8 cellular contexts compared by ENCODE assay signal in the genomic region with DNA sequence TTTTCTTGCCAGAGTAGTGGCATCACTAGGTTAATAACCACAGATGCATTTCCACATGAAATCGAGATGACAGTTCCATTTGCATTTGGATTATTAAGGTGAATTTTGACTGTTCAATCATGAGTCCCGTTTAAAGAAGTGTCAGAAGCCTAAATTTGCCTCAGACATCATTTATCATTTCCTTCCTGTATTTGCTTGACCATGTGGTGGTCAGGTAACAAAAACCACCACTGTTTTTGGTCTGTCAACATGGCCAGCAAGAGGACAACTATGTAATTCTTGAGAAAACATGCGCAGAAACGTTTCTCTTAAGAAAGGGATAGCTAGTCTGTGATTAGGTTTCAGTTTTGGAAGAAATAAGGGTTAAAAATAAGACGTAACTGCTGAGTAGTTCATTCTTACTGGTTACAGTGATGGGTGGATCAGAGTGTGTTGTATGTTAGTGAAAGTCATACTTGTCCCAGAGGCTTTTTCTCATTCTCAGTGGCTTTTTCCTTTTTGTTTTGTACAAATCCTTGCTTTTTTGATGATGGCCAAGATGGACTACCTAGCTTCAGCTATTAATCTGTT.
DNase-seq lines count a peak whose midpoint lies in the region; ATAC-seq and TF ChIP-seq lines count a peak whose summit lies in the region.
"Had no signal": no experiment of that assay in that cellular context is flagged by ENCODE, and none has a peak within 500 bp of the region (broad histone marks: within the 10 kb centered on the region; RNA-seq: fewer than 3 reads in every experiment).

No MANE protein-coding gene starts in this region.

- peak overlapping the region; percentile 84 for H3K4me2 ChIP-seq in OCI-LY1 (ENCODE audit: low read length)

- in situ Hi-C loops in GM13977 (cut with MboI; ENCODE audit: low pct_unique_long_range_greater_than_20kb, low sequenced_read_pairs, unreplicated experiment): no loop called here

- H3K9me3 ChIP-seq in OCI-LY1 (ENCODE audit: low read length) (no peaks in the 10 kb centered on the region), esophagus muscularis mucosa (no peaks in the 10 kb centered on the region)

- DNase-seq in GM13977 (ENCODE audit: low spot score): peak; percentile 23
- no peak for DNase-seq in esophagus muscularis mucosa (ENCODE audit: extremely low spot score)
- DNase-seq in stimulated activated effector memory CD8-positive, alpha-beta T cell treated with anti-CD3 and anti-CD28 coated beads, Interleukin-12 subunit alpha, Interleukin-12 subunit beta, amount 100 ng/mL, for 72 hours (ENCODE audit: low spot score in 2 of 2): no peak
- no peak for DNase-seq in cerebellar nuclear complex (lab: John Stamatoyannopoulos, UW)
- no peak for DNase-seq in kidney glomerular epithelial cell (lab: John Stamatoyannopoulos, UW)
- DNase-seq: H9 had no signal

- no peak overlapping the region for H3K27ac Mint-ChIP-seq in stimulated activated effector memory CD8-positive, alpha-beta T cell treated with anti-CD3 and anti-CD28 coated beads, Interleukin-12 subunit alpha, Interleukin-12 subunit beta, amount 100 ng/mL, for 72 hours
- H3K27ac Mint-ChIP-seq: H9 had no signal

- peak overlapping the region; percentile 65 for H3K4me3 ChIP-seq in OCI-LY1 (ENCODE audit: low read depth, low read length, poor library complexity, severe bottlenecking)
- H3K4me3 ChIP-seq in esophagus muscularis mucosa: peak overlapping the region in 1 of 4 donors; percentile 50

- no peak for TF ChIP-seq EP300 in esophagus muscularis mucosa (IDR thresholded peaks at IDR 0.05)

- H3K9ac ChIP-seq in OCI-LY1 (ENCODE audit: low read length): peak overlapping the region; percentile 39; the same call in 1 of the 2 replicates

- peak overlapping the region; percentile 86 for H3K4me3 Mint-ChIP-seq in stimulated activated effector memory CD8-positive, alpha-beta T cell treated with anti-CD3 and anti-CD28 coated beads, Interleukin-12 subunit alpha, Interleukin-12 subunit beta, amount 100 ng/mL, for 72 hours
- H3K4me3 Mint-ChIP-seq: H9 had no signal

- peaks cover 77% of the 10 kb centered on the region for H3K4me1 Mint-ChIP-seq in stimulated activated effector memory CD8-positive, alpha-beta T cell treated with anti-CD3 and anti-CD28 coated beads, Interleukin-12 subunit alpha, Interleukin-12 subunit beta, amount 100 ng/mL, for 72 hours

- no peaks in the 10 kb centered on the region for H3F3A ChIP-seq in OCI-LY1 (ENCODE audit: insufficient read depth, low read length)

- H3K27me3 ChIP-seq in OCI-LY1 (ENCODE audit: insufficient read depth, low read length) (no peaks in the 10 kb centered on the region), esophagus muscularis mucosa (no peaks in the 10 kb centered on the region)

- no peaks in the 10 kb centered on the region for H3K9me3 Mint-ChIP-seq in stimulated activated effector memory CD8-positive, alpha-beta T cell treated with anti-CD3 and anti-CD28 coated beads, Interleukin-12 subunit alpha, Interleukin-12 subunit beta, amount 100 ng/mL, for 72 hours
- H3K9me3 Mint-ChIP-seq: H9 had no signal

- peaks cover 65% of the 10 kb centered on the region for H3K4me1 ChIP-seq in OCI-LY1 (ENCODE audit: insufficient read depth, low read length, severe bottlenecking)
- H3K4me1 ChIP-seq in esophagus muscularis mucosa: peaks cover 64 to 91% (median 85%) of the 10 kb centered on the region in 4 donors

- intact Hi-C loops in esophagus muscularis mucosa (cut with DNase I): loop anchor here (10.0 kb wide), 1 partner anchor 100 kb away; no protein-coding TSS in a partner anchor

- H3K36me3 Mint-ChIP-seq in stimulated activated effector memory CD8-positive, alpha-beta T cell treated with anti-CD3 and anti-CD28 coated beads, Interleukin-12 subunit alpha, Interleukin-12 subunit beta, amount 100 ng/mL, for 72 hours: peaks cover 92% of the 10 kb centered on the region

- WGBS in esophagus muscularis mucosa: 50% methylated on average over 5 of the region's 5 CpGs

- H3K79me2 ChIP-seq in OCI-LY1 (ENCODE audit: insufficient read depth, low read length): peaks cover 17% of the 10 kb centered on the region

- ATAC-seq in stimulated activated effector memory CD8-positive, alpha-beta T cell treated with anti-CD3 and anti-CD28 coated beads, Interleukin-12 subunit alpha, Interleukin-12 subunit beta, amount 100 ng/mL, for 72 hours: no peak
- ATAC-seq in HG02938 (IDR thresholded peaks at IDR 0.05; ENCODE audit: unreplicated experiment): no peak

- H2AFZ ChIP-seq in OCI-LY1 (ENCODE audit: low read length): no peak overlapping the region

- no peaks in the 10 kb centered on the region for H4K20me1 ChIP-seq in OCI-LY1 (ENCODE audit: insufficient read depth, low read length)

- H3K36me3 ChIP-seq in OCI-LY1 (ENCODE audit: insufficient read depth, low read length) (peaks cover 44% of the 10 kb centered on the region), esophagus muscularis mucosa (peaks cover 0 to 25% (median 9%) of the 10 kb centered on the region in 4 donors)

- H3K27ac ChIP-seq in OCI-LY1 (ENCODE audit: low read depth, low read length, poor library complexity, severe bottlenecking) (peak overlapping the region; percentile 95), esophagus muscularis mucosa (replicated peaks in 1 of 4) (peak overlapping the region; percentile 83 to 89 (median 84))

- no peak for TF ChIP-seq CTCF in GM13977 (IDR thresholded peaks at IDR 0.05; ENCODE audit: extremely low read depth, insufficient read depth, missing control alignments)
- no peak for TF ChIP-seq CTCF in OCI-LY1 (IDR thresholded peaks at IDR 0.05; ENCODE audit: low read length)
- no peak for TF ChIP-seq CTCF in esophagus muscularis mucosa (IDR thresholded peaks at IDR 0.05)

- TF ChIP-seq POLR2A in esophagus muscularis mucosa (IDR thresholded peaks at IDR 0.05; ENCODE audit: low read depth): no peak

- no peaks in the 10 kb centered on the region for H3K9me2 ChIP-seq in OCI-LY1 (ENCODE audit: low read depth, low read length)
